ENCODE assay signal across 24 cellular contexts in the genomic region with DNA sequence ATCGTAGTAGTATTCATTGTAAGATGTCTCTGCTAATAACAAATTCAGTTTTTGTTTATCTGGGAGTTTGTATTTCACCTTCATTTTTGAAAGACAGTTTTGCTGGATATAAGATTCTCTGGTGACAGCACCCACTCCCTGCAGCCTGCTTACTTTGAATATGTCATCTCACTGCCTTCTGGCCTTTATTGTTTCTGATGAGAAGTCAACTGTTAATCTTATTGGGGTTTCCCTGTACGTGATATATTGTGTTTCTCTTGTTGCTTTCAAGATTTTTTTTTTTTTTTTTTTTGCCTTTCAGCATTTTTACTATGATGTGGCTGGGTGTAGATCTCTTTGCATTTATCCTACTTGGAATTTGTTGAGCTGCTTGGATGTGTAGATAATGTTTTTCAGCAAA.
"Had no signal": no experiment of that assay in that cellular context is flagged by ENCODE, and none has a peak within 500 bp of the region (broad histone marks: within the 10 kb centered on the region; RNA-seq: fewer than 3 reads in every experiment).

No MANE protein-coding gene starts in this region.

- FAIRE-seq: pancreas, small intestine, urothelium cell line had no signal

- H3K4me3 ChIP-seq: left ventricle myocardium inferior, lung, mucosa of descending colon, pancreas, prostate gland, sigmoid colon, spleen, suprapubic skin, thoracic aorta, tibial artery, upper lobe of right lung had no signal

- ATAC-seq: mucosa of descending colon; naive thymus-derived CD4-positive, alpha-beta T cell; natural killer cell treated with Interleukin-12 subunit alpha and Interleukin-12 subunit beta and Interleukin-15 and Interleukin-18, amount 100 ng/mL, for 72 hours; pancreas; right cardiac atrium; stimulated activated effector memory CD8-positive, alpha-beta T cell treated with anti-CD3 and anti-CD28 coated beads, Interleukin-12 subunit alpha, Interleukin-12 subunit beta, amount 100 ng/mL, for 72 hours; upper lobe of right lung had no signal

- H3K4me1 ChIP-seq: prostate gland, suprapubic skin, upper lobe of right lung had no signal

- DNase-seq: islet precursor cell; left ventricle myocardium inferior; midbrain; mucosa of descending colon; naive thymus-derived CD4-positive, alpha-beta T cell; pancreas; posterior cingulate gyrus; retina; right cardiac atrium; sigmoid colon; small intestine; spleen; stimulated activated CD4-positive, alpha-beta T cell treated with anti-CD3 and anti-CD28 coated beads, Interleukin-4, amount 100 ng/mL, for 24 hours; stimulated activated naive CD4-positive, alpha-beta T cell; tibial artery; trophoblast cell; upper lobe of right lung had no signal

- H3K27me3 ChIP-seq: pancreas, sigmoid colon, spleen, suprapubic skin, tibial artery, upper lobe of right lung had no signal

- H3K9me3 ChIP-seq: mucosa of descending colon, pancreas, prostate gland, suprapubic skin, thoracic aorta, upper lobe of right lung had no signal

- H3K27ac ChIP-seq: left ventricle myocardium inferior, pancreas, prostate gland, sigmoid colon, spleen, suprapubic skin, thoracic aorta, tibial artery, upper lobe of right lung had no signal

- H3K36me3 ChIP-seq: pancreas, prostate gland, thoracic aorta had no signal
